In the genomic region with DNA sequence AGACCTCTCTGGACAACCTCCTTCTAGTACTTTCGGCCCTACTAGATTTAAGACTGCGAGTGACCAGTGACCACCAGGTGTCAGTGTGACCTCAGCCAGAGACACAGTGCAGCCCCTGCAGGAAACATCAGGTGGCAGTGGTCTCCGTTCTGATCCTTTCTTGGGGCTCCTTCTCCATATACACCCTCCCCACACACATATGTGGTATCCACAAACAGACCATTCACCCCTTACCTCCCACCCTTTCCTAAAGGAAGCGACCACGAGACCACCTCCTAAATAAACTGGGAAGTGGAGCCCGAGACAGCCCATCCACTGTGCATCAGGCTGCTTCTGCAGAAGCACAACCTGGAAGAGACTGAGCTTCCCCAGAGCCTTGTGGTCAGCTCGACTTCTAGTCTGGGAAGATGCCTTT, we compare ENCODE assay signal across 8 cellular contexts. TPM values are rescaled to one million over a fixed set of nuclear protein-coding genes. Genes with fewer than 3 reads are reported as not detected.
DNase-seq lines count a peak whose midpoint lies in the region; ATAC-seq and TF ChIP-seq lines count a peak whose summit lies in the region.

No MANE protein-coding gene starts in this region.

- no peaks in the 10 kb centered on the region for H3K27me3 Mint-ChIP-seq in activated naive CD8-positive, alpha-beta T cell treated with anti-CD3 and anti-CD28 coated beads, Interleukin-2, amount 10 ng/mL, durations not matched to agents 7 days and 5 days

- no peaks in the 10 kb centered on the region for H3K9me3 ChIP-seq in DOHH2 (ENCODE audit: control insufficient read depth, insufficient read depth, low read length)
- H3K9me3 ChIP-seq in heart right ventricle = no peaks in the 10 kb centered on the region

- H3F3A ChIP-seq in DOHH2 (ENCODE audit: control insufficient read depth, insufficient read depth) = no peaks in the 10 kb centered on the region

- H3K9me2 ChIP-seq in DOHH2 (replicated peaks; ENCODE audit: control insufficient read depth, low read length) = no peaks in the 10 kb centered on the region

- peak overlapping the region; percentile 33 for H3K4me2 ChIP-seq in DOHH2 (ENCODE audit: low read length)

- WGBS in heart right ventricle, 2 donors = 55 to 56% methylated on average over 7 of the region's 7 CpGs

- POLR2A ChIA-PET in activated naive CD8-positive, alpha-beta T cell treated with anti-CD3 and anti-CD28 coated beads, Interleukin-2, amount 10 ng/mL, durations not matched to agents 7 days and 5 days (lab: Charles Lee) = interaction anchor here (0.6 kb wide), 1 partner anchor 109 kb away, joined by 3 read pairs; no protein-coding TSS in a partner anchor

- intact Hi-C loops in heart right ventricle (cut with DNase I) = loop anchor here in 9 of 10 donors (1.0 to 2.0 kb wide), 4 partner anchors 266 to 270 kb away; no protein-coding TSS in a partner anchor

- H3K36me3 Mint-ChIP-seq in activated naive CD8-positive, alpha-beta T cell treated with anti-CD3 and anti-CD28 coated beads, Interleukin-2, amount 10 ng/mL, durations not matched to agents 7 days and 5 days = peaks cover 13% of the 10 kb centered on the region

- peaks cover 36% of the 10 kb centered on the region for H3K4me1 ChIP-seq in DOHH2 (ENCODE audit: control insufficient read depth, low read length)
- H3K4me1 ChIP-seq in heart right ventricle = peaks cover 0 to 9% (median 0%) of the 10 kb centered on the region in 9 donors

- H3K4me1 Mint-ChIP-seq in activated naive CD8-positive, alpha-beta T cell treated with anti-CD3 and anti-CD28 coated beads, Interleukin-2, amount 10 ng/mL, durations not matched to agents 7 days and 5 days = peaks cover 13% of the 10 kb centered on the region

- no peak overlapping the region for H3K27ac Mint-ChIP-seq in activated naive CD8-positive, alpha-beta T cell treated with anti-CD3 and anti-CD28 coated beads, Interleukin-2, amount 10 ng/mL, durations not matched to agents 7 days and 5 days

- H3K27ac ChIP-seq in DOHH2 (ENCODE audit: low read depth, low read length) = no peak overlapping the region
- no peak overlapping the region for H3K27ac ChIP-seq in heart right ventricle

- in situ Hi-C loops in KBM-7 (cut with MboI; ENCODE audit: low pct_unique_long_range_greater_than_20kb, low sequenced_read_pairs) = loop anchor here (25.0 kb wide), 1 partner anchor 268 kb away; a partner anchor contains a TSS

- H3K4me3 ChIP-seq in DOHH2 (ENCODE audit: low read length) (no peak overlapping the region), heart right ventricle (no peak overlapping the region)

- 0 out of 2 replicates have a peak, but pooled peaks cover 8% of the 10 kb centered on the region for H4K20me1 ChIP-seq in DOHH2 (ENCODE audit: control insufficient read depth, insufficient read depth, low read depth, low read length)

- no peaks in the 10 kb centered on the region for H3K27me3 ChIP-seq in DOHH2 (ENCODE audit: control insufficient read depth, low read length)
- no peaks in the 10 kb centered on the region for H3K27me3 ChIP-seq in heart right ventricle

- H3K4me3 Mint-ChIP-seq in activated naive CD8-positive, alpha-beta T cell treated with anti-CD3 and anti-CD28 coated beads, Interleukin-2, amount 10 ng/mL, durations not matched to agents 7 days and 5 days = no peak overlapping the region

- H3K36me3 ChIP-seq in DOHH2 (ENCODE audit: control insufficient read depth, low read length) = peaks cover 41% of the 10 kb centered on the region
- H3K36me3 ChIP-seq in heart right ventricle = peaks cover 0 to 59% (median 8%) of the 10 kb centered on the region in 9 donors

- H3K79me2 ChIP-seq in DOHH2 (ENCODE audit: control insufficient read depth, low read length) = peaks cover 38% of the 10 kb centered on the region

- DNase-seq in KBM-7 = peak; percentile 75
- peak; percentile 34 for DNase-seq in SKM-1 (lab: John Stamatoyannopoulos, UW; ENCODE audit: unreplicated experiment)
- DNase-seq in activated naive CD8-positive, alpha-beta T cell treated with anti-CD3 and anti-CD28 coated beads, Interleukin-2, amount 10 ng/mL, durations not matched to agents 7 days and 5 days = peak; percentile 72
- peak; percentile 55 to 74 for DNase-seq in heart right ventricle
- peak; percentile 57 for DNase-seq in renal cortical epithelial cell (ENCODE audit: low read depth)
- DNase-seq in NCI-H1048 (lab: John Stamatoyannopoulos, UW) = no peak

- ATAC-seq in activated naive CD8-positive, alpha-beta T cell treated with anti-CD3 and anti-CD28 coated beads, Interleukin-2, amount 10 ng/mL, durations not matched to agents 7 days and 5 days (ENCODE audit: low read depth) = peak; percentile 84
- ATAC-seq in heart right ventricle (peak; percentile 63 to 89 (median 82)), HG02852 (IDR thresholded peaks at IDR 0.05; ENCODE audit: unreplicated experiment) (no peak)

- TF ChIP-seq CTCF in DOHH2 (IDR thresholded peaks at IDR 0.05; ENCODE audit: low read depth, low read length, poor library complexity, severe bottlenecking) = peak; percentile 98
- peak; percentile 73 to 96 (median 90) for TF ChIP-seq CTCF in heart right ventricle (IDR thresholded peaks at IDR 0.05)

- no peaks in the 10 kb centered on the region for H3K9me3 Mint-ChIP-seq in activated naive CD8-positive, alpha-beta T cell treated with anti-CD3 and anti-CD28 coated beads, Interleukin-2, amount 10 ng/mL, durations not matched to agents 7 days and 5 days

RNA-seq across cellular contexts. Expression of a gene that starts 38.5 kb away (rescaled TPM):
- 1 to 10 TPM; 3.7 to 4.4 TPM for total RNA-seq in activated naive CD8-positive, alpha-beta T cell treated with anti-CD3 and anti-CD28 coated beads, Interleukin-2, amount 10 ng/mL, durations not matched to agents 7 days and 5 days
- total RNA-seq in heart right ventricle = under 1 TPM in 2 of 10 donors, not detected in 8; 0.12 to 0.17 TPM
- under 1 TPM; 0.32 to 0.95 TPM for polyA plus RNA-seq in heart right ventricle
- total RNA-seq in renal cortical epithelial cell = 0.17 and 0.89 TPM in 2 replicates
